Comparison of ENCODE assay signal across 10 cellular contexts in genomic region chr2:218221015-218221414, GRCh38. TPM values are rescaled to one million over a fixed set of nuclear protein-coding genes. Genes with fewer than 3 reads are reported as not detected.
DNase-seq lines count a peak whose midpoint lies in the region; ATAC-seq and TF ChIP-seq lines count a peak whose summit lies in the region.
"Had no signal": no experiment of that assay in that cellular context is flagged by ENCODE, and none has a peak within 500 bp of the region (broad histone marks: within the 10 kb centered on the region; RNA-seq: fewer than 3 reads in every experiment).

No MANE protein-coding gene starts in this region.

- no peak for TF ChIP-seq CTCF in mesothelial cell of epicardium (IDR thresholded peaks at IDR 0.05; ENCODE audit: unreplicated experiment)

- no peak for DNase-seq in CD4-positive, CD25-positive, alpha-beta regulatory T cell
- DNase-seq in activated CD8-positive, alpha-beta T cell treated with anti-CD3 and anti-CD28 coated beads, Interleukin-2, amount 10 ng/mL, durations not matched to agents 7 days and 5 days, result peak; percentile 21
- DNase-seq in mesothelial cell of epicardium (ENCODE audit: low spot score in 2 of 2, unreplicated experiment in 2 of 2), result no peak
- no peak for DNase-seq in GM03348 (ENCODE audit: low spot score)
- DNase-seq in COLO668 (lab: John Stamatoyannopoulos, UW; ENCODE audit: unreplicated experiment), result no peak
- no peak for DNase-seq in hepatic stellate cell (ENCODE audit: low spot score)
- DNase-seq: occipital lobe had no signal

- peak overlapping the region; percentile 89 to 99 (median 94) for H3K4me3 Mint-ChIP-seq in CD4-positive, CD25-positive, alpha-beta regulatory T cell
- H3K4me3 Mint-ChIP-seq in activated CD8-positive, alpha-beta T cell treated with anti-CD3 and anti-CD28 coated beads, Interleukin-2, amount 10 ng/mL, durations not matched to agents 7 days and 5 days, result peak overlapping the region; percentile 94
- no peak overlapping the region for H3K4me3 Mint-ChIP-seq in mesothelial cell of epicardium

- H3K4me1 ChIP-seq in CD4-positive, CD25-positive, alpha-beta regulatory T cell (ENCODE audit: control insufficient read depth, insufficient read depth, low read length, poor library complexity, severe bottlenecking), result peaks cover 83% of the 10 kb centered on the region

- peak overlapping the region; percentile 98 for H3K27ac ChIP-seq in CD4-positive, CD25-positive, alpha-beta regulatory T cell (ENCODE audit: insufficient read depth, low read length, poor library complexity, severe bottlenecking)

- peak overlapping the region; percentile 98 for H3K4me3 ChIP-seq in CD4-positive, CD25-positive, alpha-beta regulatory T cell (ENCODE audit: low read depth, low read length)

- CTCF ChIA-PET in activated CD8-positive, alpha-beta T cell treated with anti-CD3 and anti-CD28 coated beads, Interleukin-2, amount 10 ng/mL, durations not matched to agents 7 days and 5 days (lab: Charles Lee), result interaction anchor here (1.9 to 9.0 kb wide), 4 partner anchors 9 to 49 kb away, joined by 5 to 97 read pairs (median 12); partner anchors contain the start of genes AAMP and PNKD

- TF ChIP-seq POLR2A in GM19193 (IDR thresholded peaks at IDR 0.05; ENCODE audit: extremely low read depth, insufficient read depth, insufficient read length), result peak; percentile 13

- peaks cover 46 to 81% (median 67%) of the 10 kb centered on the region in 4 donors for H3K4me1 Mint-ChIP-seq in CD4-positive, CD25-positive, alpha-beta regulatory T cell
- peaks cover 73% of the 10 kb centered on the region for H3K4me1 Mint-ChIP-seq in activated CD8-positive, alpha-beta T cell treated with anti-CD3 and anti-CD28 coated beads, Interleukin-2, amount 10 ng/mL, durations not matched to agents 7 days and 5 days (ENCODE audit: low read depth)
- peaks cover 54% of the 10 kb centered on the region for H3K4me1 Mint-ChIP-seq in mesothelial cell of epicardium

- no peak for ATAC-seq in CD4-positive, CD25-positive, alpha-beta regulatory T cell (ENCODE audit: low read depth in 2 of 2)
- ATAC-seq in activated CD8-positive, alpha-beta T cell treated with anti-CD3 and anti-CD28 coated beads, Interleukin-2, amount 10 ng/mL, durations not matched to agents 7 days and 5 days, result no peak
- no peak for ATAC-seq in GM21737 (IDR thresholded peaks at IDR 0.05; ENCODE audit: unreplicated experiment)
- ATAC-seq: HCT116 had no signal

- no peaks in the 10 kb centered on the region for H3K9me3 ChIP-seq in CD4-positive, CD25-positive, alpha-beta regulatory T cell (ENCODE audit: control insufficient read depth in 2 of 2, low read length in 2 of 2)

- H3K36me3 Mint-ChIP-seq in CD4-positive, CD25-positive, alpha-beta regulatory T cell, result peaks cover 46% of the 10 kb centered on the region
- H3K36me3 Mint-ChIP-seq in activated CD8-positive, alpha-beta T cell treated with anti-CD3 and anti-CD28 coated beads, Interleukin-2, amount 10 ng/mL, durations not matched to agents 7 days and 5 days (ENCODE audit: low read depth), result peaks cover 89% of the 10 kb centered on the region
- H3K36me3 Mint-ChIP-seq in mesothelial cell of epicardium, result no peaks in the 10 kb centered on the region

- no peaks in the 10 kb centered on the region for H3K27me3 Mint-ChIP-seq in CD4-positive, CD25-positive, alpha-beta regulatory T cell
- no peaks in the 10 kb centered on the region for H3K27me3 Mint-ChIP-seq in activated CD8-positive, alpha-beta T cell treated with anti-CD3 and anti-CD28 coated beads, Interleukin-2, amount 10 ng/mL, durations not matched to agents 7 days and 5 days (ENCODE audit: low read depth)
- no peaks in the 10 kb centered on the region for H3K27me3 Mint-ChIP-seq in mesothelial cell of epicardium (ENCODE audit: low read depth)

- POLR2A ChIA-PET in activated CD8-positive, alpha-beta T cell treated with anti-CD3 and anti-CD28 coated beads, Interleukin-2, amount 10 ng/mL, durations not matched to agents 7 days and 5 days (lab: Charles Lee), result interaction anchor here (0.9 to 4.3 kb wide), 3 partner anchors 9 to 40 kb away, joined by 4 to 59 read pairs (median 8); partner anchors contain the start of gene GPBAR1

- peaks cover 0 to 1% (median 0%) of the 10 kb centered on the region in 7 donors for H3K9me3 Mint-ChIP-seq in CD4-positive, CD25-positive, alpha-beta regulatory T cell
- H3K9me3 Mint-ChIP-seq in activated CD8-positive, alpha-beta T cell treated with anti-CD3 and anti-CD28 coated beads, Interleukin-2, amount 10 ng/mL, durations not matched to agents 7 days and 5 days (ENCODE audit: insufficient read depth), result no peaks in the 10 kb centered on the region
- H3K9me3 Mint-ChIP-seq in mesothelial cell of epicardium, result no peaks in the 10 kb centered on the region

- peaks cover 40% of the 10 kb centered on the region for H3K36me3 ChIP-seq in CD4-positive, CD25-positive, alpha-beta regulatory T cell (ENCODE audit: control insufficient read depth, insufficient read depth, low read length)

- H3K27me3 ChIP-seq in CD4-positive, CD25-positive, alpha-beta regulatory T cell (ENCODE audit: control insufficient read depth, insufficient read depth, low read length), result no peaks in the 10 kb centered on the region

- H3K27ac Mint-ChIP-seq in CD4-positive, CD25-positive, alpha-beta regulatory T cell, result peak overlapping the region; percentile 86 to 91 (median 88)
- H3K27ac Mint-ChIP-seq in activated CD8-positive, alpha-beta T cell treated with anti-CD3 and anti-CD28 coated beads, Interleukin-2, amount 10 ng/mL, durations not matched to agents 7 days and 5 days, result peak overlapping the region; percentile 93
- H3K27ac Mint-ChIP-seq in mesothelial cell of epicardium, result peak overlapping the region; percentile 89

RNA-seq across cellular contexts. Expression of gene ARPC2, which starts 4.0 kb away (rescaled TPM):
- total RNA-seq in CD4-positive, CD25-positive, alpha-beta regulatory T cell, result 540 TPM
- polyA plus RNA-seq in CD4-positive, CD25-positive, alpha-beta regulatory T cell, result 1,000 to 10,000 TPM in 2 of 4 donors, 100 to 1,000 TPM in 2; 741 to 1,050 (median 910) TPM
- 100 to 1,000 TPM; 821 to 844 TPM for total RNA-seq in activated CD8-positive, alpha-beta T cell treated with anti-CD3 and anti-CD28 coated beads, Interleukin-2, amount 10 ng/mL, durations not matched to agents 7 days and 5 days
- total RNA-seq in mesothelial cell of epicardium, result 274 to 279 TPM (median 276 TPM) in 3 replicates

RNA-seq across cellular contexts. Expression of gene GPBAR1, which starts 39.8 kb away (rescaled TPM):
- total RNA-seq in CD4-positive, CD25-positive, alpha-beta regulatory T cell, result 1.2 TPM
- polyA plus RNA-seq in CD4-positive, CD25-positive, alpha-beta regulatory T cell, result not detected
- total RNA-seq in activated CD8-positive, alpha-beta T cell treated with anti-CD3 and anti-CD28 coated beads, Interleukin-2, amount 10 ng/mL, durations not matched to agents 7 days and 5 days, result under 1 TPM; 0.97 TPM
- total RNA-seq in mesothelial cell of epicardium, result 0.55 to 0.93 TPM (median 0.78 TPM) in 3 replicates
- total RNA-seq: occipital lobe had no signal

RNA-seq across cellular contexts. Expression of gene AAMP, which starts 48.9 kb away (rescaled TPM):
- total RNA-seq in CD4-positive, CD25-positive, alpha-beta regulatory T cell, result 55.8 TPM
- polyA plus RNA-seq in CD4-positive, CD25-positive, alpha-beta regulatory T cell, result 10 to 100 TPM; 84.8 to 92.2 (median 87.8) TPM
- total RNA-seq in activated CD8-positive, alpha-beta T cell treated with anti-CD3 and anti-CD28 coated beads, Interleukin-2, amount 10 ng/mL, durations not matched to agents 7 days and 5 days, result 10 to 100 TPM; 52.6 to 56.2 TPM
- 66.6 to 67.2 TPM (median 67.1 TPM) in 3 replicates for total RNA-seq in mesothelial cell of epicardium

RNA-seq across cellular contexts. Expression of gene PNKD, which starts 49.3 kb away (rescaled TPM):
- 21.9 TPM for total RNA-seq in CD4-positive, CD25-positive, alpha-beta regulatory T cell
- polyA plus RNA-seq in CD4-positive, CD25-positive, alpha-beta regulatory T cell, result 100 to 1,000 TPM in 1 of 4 donors, 10 to 100 TPM in 3; 96.2 to 107 (median 98.8) TPM
- 10 to 100 TPM; 36.7 to 37.6 TPM for total RNA-seq in activated CD8-positive, alpha-beta T cell treated with anti-CD3 and anti-CD28 coated beads, Interleukin-2, amount 10 ng/mL, durations not matched to agents 7 days and 5 days
- 63.2 to 70.4 TPM (median 69.5 TPM) in 3 replicates for total RNA-seq in mesothelial cell of epicardium

RNA-seq across cellular contexts. Expression of gene CXCR1, which starts 54.3 kb away (rescaled TPM):
- total RNA-seq in CD4-positive, CD25-positive, alpha-beta regulatory T cell, result not detected
- polyA plus RNA-seq in CD4-positive, CD25-positive, alpha-beta regulatory T cell, result under 1 TPM; 0.08 to 0.94 (median 0.46) TPM
- under 1 TPM; 0.53 to 0.55 TPM for total RNA-seq in activated CD8-positive, alpha-beta T cell treated with anti-CD3 and anti-CD28 coated beads, Interleukin-2, amount 10 ng/mL, durations not matched to agents 7 days and 5 days
- total RNA-seq in mesothelial cell of epicardium, result not detected in 3 replicates
- total RNA-seq: occipital lobe had no signal
